ENCODE assay signal across 8 cellular contexts in the genomic region with DNA sequence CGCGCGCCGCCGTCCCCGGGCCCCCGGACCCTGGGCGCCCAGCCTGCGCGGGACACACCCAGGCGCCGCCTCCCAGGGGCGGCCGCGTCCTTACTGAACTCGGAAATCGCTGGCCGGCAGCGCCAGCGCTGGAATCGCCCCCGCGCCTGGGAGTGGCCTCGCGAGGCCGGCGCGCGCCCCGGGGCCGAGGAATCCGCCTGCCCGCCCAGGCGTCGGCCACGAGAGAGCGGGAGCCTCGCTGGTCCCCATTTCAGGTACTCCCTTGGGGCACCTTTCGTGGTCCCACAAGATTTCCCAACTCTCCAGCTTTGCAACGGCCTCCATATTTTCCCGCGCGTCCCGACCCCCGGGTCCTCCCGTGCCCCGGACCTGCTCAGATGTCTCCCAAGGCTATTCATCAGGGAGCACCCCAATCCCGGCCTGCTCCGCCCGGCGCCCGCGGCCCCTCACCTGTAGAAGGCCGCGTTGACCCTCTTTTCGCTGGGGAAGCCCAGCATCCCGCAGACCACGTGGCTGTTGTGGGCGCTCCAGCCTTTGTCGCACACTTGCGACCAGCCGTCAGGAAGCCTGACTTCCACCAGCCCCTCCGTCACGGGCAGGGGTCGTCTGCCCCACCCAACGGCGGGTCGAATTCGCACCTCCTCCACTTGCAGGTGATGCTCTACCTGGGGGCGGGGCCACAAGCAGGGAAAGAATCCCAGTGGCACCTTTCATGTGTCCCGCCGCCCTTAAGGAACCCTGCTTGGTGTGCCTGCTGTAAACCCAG. TPM values are rescaled to one million over a fixed set of nuclear protein-coding genes. Genes with fewer than 3 reads are reported as not detected.
DNase-seq lines count a peak whose midpoint lies in the region; ATAC-seq, FAIRE-seq and TF ChIP-seq lines count a peak whose summit lies in the region.

No MANE protein-coding gene starts in this region.

- TF ChIP-seq CTCF in Caco-2 (IDR thresholded peaks at IDR 0.05; ENCODE audit: insufficient read depth in 1 of 2, low read depth in 1 of 2, low read length in 1 of 2, severe bottlenecking in 1 of 2, unreplicated experiment in 1 of 2): no peak
- no peak for TF ChIP-seq CTCF in GM12878 (IDR thresholded peaks at IDR 0.05 in 2 of 3, conservative IDR thresholded peaks at IDR 0.05 in 1 of 3; ENCODE audit: control insufficient read depth in 2 of 3, extremely low read depth in 1 of 3, insufficient read depth in 1 of 3, low read depth in 3 of 3, low read length in 3 of 3)
- no peak for TF ChIP-seq CTCF in spleen (IDR thresholded peaks at IDR 0.05 in 8 of 11, conservative IDR thresholded peaks at IDR 0.05 in 3 of 11)

- POLR2A ChIA-PET in Caco-2 (lab: Charles Lee) (interaction anchor here (1.0 kb wide), 1 partner anchor 10 kb away, joined by 3 read pairs; no protein-coding TSS in a partner anchor), GM12878 (lab: Charles Lee) (interaction anchor here (1.3 to 17.8 kb wide), 4 partner anchors 17 to 27 kb away, joined by 3 to 441 read pairs (median 16); a partner anchor contains a TSS)

- H3K4me2 ChIP-seq in GM12878 (ENCODE audit: control insufficient read depth, insufficient read depth): peak overlapping the region; percentile 95

- H2AFZ ChIP-seq in GM12878 (ENCODE audit: control insufficient read depth, low read depth, low read length): peak overlapping the region; percentile 71

- H3K27ac ChIP-seq in GM12878 (ENCODE audit: control insufficient read depth, insufficient read depth): peak overlapping the region; percentile 67
- H3K27ac ChIP-seq in spleen: peak overlapping the region in 7 of 8 donors; percentile 28 to 79 (median 60)

- H3K4me3 Mint-ChIP-seq in Caco-2 (ENCODE audit: unreplicated experiment): peak overlapping the region; percentile 87

- peak overlapping the region; percentile 82 for H3K9ac ChIP-seq in GM12878 (ENCODE audit: control insufficient read depth, insufficient read depth, low read length)

- no peaks in the 10 kb centered on the region for H3K27me3 Mint-ChIP-seq in Caco-2 (ENCODE audit: insufficient read depth, unreplicated experiment)

- BruUV-seq in Caco-2 (replicated peaks; lab: Mats Ljungman, UMichigan): TSS peak; percentile 59
- TSS peak; percentile 67 for BruUV-seq in GM12878 (replicated peaks; lab: Mats Ljungman, UMichigan)

- CTCF ChIA-PET in Caco-2 (lab: Charles Lee): no interaction called here
- CTCF ChIA-PET in GM12878 (lab: Yijun Ruan, JAX): interaction anchor here (0.7 to 14.3 kb wide), 4 partner anchors 10 to 66 kb away, joined by 3 to 115 read pairs (median 52); a partner anchor contains a TSS

- H4K20me1 ChIP-seq in GM12878 (ENCODE audit: control insufficient read depth, insufficient read depth): no peaks in the 10 kb centered on the region

- no peaks in the 10 kb centered on the region for H3K27me3 ChIP-seq in Caco-2 (replicated peaks; ENCODE audit: control insufficient read depth, insufficient read depth, low read length)
- no peaks in the 10 kb centered on the region for H3K27me3 ChIP-seq in GM12878 (replicated peaks in 1 of 2; ENCODE audit: control insufficient read depth in 2 of 2, insufficient read depth in 2 of 2, low read length in 1 of 2)
- peaks cover 0 to 29% (median 12%) of the 10 kb centered on the region in 7 donors for H3K27me3 ChIP-seq in spleen (replicated peaks in 1 of 7)

- no peak for TF ChIP-seq EP300 in GM12878 (IDR thresholded peaks at IDR 0.05; ENCODE audit: borderline replicate concordance in 1 of 2, control insufficient read depth in 1 of 2, low read depth in 2 of 2, low read length in 2 of 2)

- SMC1A ChIA-PET in GM12878 (lab: Charles Lee; ENCODE audit: uncharacterized antibody, unreplicated experiment): interaction anchor here (1.8 to 6.8 kb wide), 6 partner anchors 11 to 37 kb away, joined by 8 to 106 read pairs (median 46); a partner anchor contains a TSS

- WGBS in GM12878 (ENCODE audit: insufficient coverage, insufficient replicate concordance, low lambda C conversion rate, missing lambda C conversion rate): under 1% methylated on average over 72 of the region's 72 CpGs
- WGBS in spleen, 5 donors: 0 to 2% (median 1%) methylated on average over 41 to 72 of the region's 72 CpGs

- RAD21 ChIA-PET in GM12878 (lab: Charles Lee; ENCODE audit: unreplicated experiment): interaction anchor here (2.3 to 8.6 kb wide), 6 partner anchors 19 to 91 kb away, joined by 6 to 96 read pairs (median 38); a partner anchor contains a TSS

- peak; percentile 59 for TF ChIP-seq POLR2A in GM12878 (IDR thresholded peaks at IDR 0.05; ENCODE audit: low read depth, low read length)
- TF ChIP-seq POLR2A in spleen (IDR thresholded peaks at IDR 0.05): no peak

- TF ChIP-seq RAD21 in GM12878 (IDR thresholded peaks at IDR 0.05; ENCODE audit: insufficient read depth, low read depth, low read length): no peak

- peaks cover 13% of the 10 kb centered on the region for H3K4me1 Mint-ChIP-seq in Caco-2 (ENCODE audit: low read depth, unreplicated experiment)

- peak overlapping the region; percentile 94 for H3K27ac Mint-ChIP-seq in Caco-2 (ENCODE audit: unreplicated experiment)

- H3K79me2 ChIP-seq in GM12878 (ENCODE audit: control insufficient read depth, insufficient read depth, low read length): peaks cover 68% of the 10 kb centered on the region

- peaks cover 8% of the 10 kb centered on the region for H3K36me3 Mint-ChIP-seq in Caco-2 (ENCODE audit: insufficient read depth, unreplicated experiment)

- H3K4me3 ChIP-seq in Caco-2 (ENCODE audit: low read depth, low read length) (peak overlapping the region; percentile 74), GM12878 (peak overlapping the region; percentile 95), spleen (peak overlapping the region; percentile 35 to 76 (median 53))

- in situ Hi-C loops in GM12878 (cut with MboI): no loop called here

- H3K4me1 ChIP-seq in Caco-2: peaks cover 22% of the 10 kb centered on the region
- H3K4me1 ChIP-seq in GM12878 (ENCODE audit: control insufficient read depth, insufficient read depth, low read length): peaks cover 33% of the 10 kb centered on the region
- peaks cover 7 to 51% (median 35%) of the 10 kb centered on the region in 6 donors for H3K4me1 ChIP-seq in spleen

- ATAC-seq in GM19463 (IDR thresholded peaks at IDR 0.05; ENCODE audit: unreplicated experiment): peak; percentile 46
- peak; percentile 57 for ATAC-seq in GM12878
- ATAC-seq in HG03196 (IDR thresholded peaks at IDR 0.05; ENCODE audit: unreplicated experiment): no peak
- ATAC-seq in HG03039 (IDR thresholded peaks at IDR 0.05; ENCODE audit: unreplicated experiment): no peak

- H3K9me3 ChIP-seq in Caco-2 (no peaks in the 10 kb centered on the region), GM12878 (replicated peaks; ENCODE audit: control insufficient read depth, insufficient read depth, low read length) (no peaks in the 10 kb centered on the region), spleen (no peaks in the 10 kb centered on the region)

- H3K36me3 ChIP-seq in Caco-2 (ENCODE audit: control insufficient read depth, insufficient read depth, low read length): no peaks in the 10 kb centered on the region
- no peaks in the 10 kb centered on the region; a peak in 1 of 4 replicates for H3K36me3 ChIP-seq in GM12878 (ENCODE audit: control insufficient read depth in 2 of 2, insufficient read depth in 2 of 2, low read length in 1 of 2)
- no peaks in the 10 kb centered on the region for H3K36me3 ChIP-seq in spleen

- H3K9me3 Mint-ChIP-seq in Caco-2 (ENCODE audit: unreplicated experiment): no peaks in the 10 kb centered on the region

- FAIRE-seq in GM12878 (lab: Jason Lieb, UNC): no peak

- intact Hi-C loops in Caco-2 (cut with micrococcal nuclease; ENCODE audit: unreplicated experiment): loop anchor here (1.0 to 2.0 kb wide), 4 partner anchors 20 to 66 kb away; a partner anchor contains a TSS
- intact Hi-C loops in GM12878 (cut with micrococcal nuclease; ENCODE audit: unreplicated experiment): no loop called here
- intact Hi-C loops in spleen (cut with DNase I; ENCODE audit: low total_unique reads): no loop called here

- DNase-seq in Caco-2 (peak; percentile 88 to 90), NCI-H526 treated with DMSO at 0.1 percent for 48 hours (lab: John Stamatoyannopoulos, UW) (peak; percentile 30), GM12878 (ENCODE audit: low read depth, low spot score) (no peak), iPS-NIHi7 (ENCODE audit: extremely low spot score) (peak; percentile 78), spleen (peak; percentile 84)

RNA-seq across cellular contexts. Expression of a gene that starts 4.6 kb away (rescaled TPM):
- total RNA-seq in Caco-2 (2022) (13.8 and 15.9 TPM in 2 replicates), GM12878 (2014; rRNA removed) (19.4 and 22.2 TPM in 2 replicates), GM12878 (2014; rRNA removed; fragmentation: Illumina TruSeq; extraction: Trizol) (11.9 TPM in 2 replicates), GM12878 (2021) (25.1 and 29.0 TPM in 2 replicates), spleen (10 to 100 TPM; 11.6 to 27.4 (median 18.0) TPM)
- 28.1 and 32.7 TPM in 2 replicates for total RNA-seq in GM12878 (2013; cell fraction: nucleolus; rRNA removed)
- 6.5 TPM for polyA plus RNA-seq in GM12878 (2011; ENCODE audit: low read depth)
- polyA plus RNA-seq in GM12878 (2011; rRNA removed) (37.6 and 40.9 TPM in 2 replicates), GM12878 (2014; fragmentation: Illumina TruSeq; extraction: Trizol) (16.2 and 16.6 TPM in 2 replicates), GM12878 (2014; fragmentation: Nextera tagmentation; extraction: Ambion mirVana) (1 to 10 TPM; 6.2 to 6.7 TPM), GM12878 (2014; rRNA removed) (32.8 and 33.3 TPM in 2 replicates), GM12878 (2016; fragmentation: Nextera tagmentation; extraction: Ambion mirVana) (10 to 100 TPM; 27.3 to 31.2 TPM), spleen (1 to 10 TPM; 1.8 to 4.6 (median 3.6) TPM)
- 50.1 and 55.1 TPM in 2 replicates for polyA plus RNA-seq in GM12878 (2011; cell fraction: cytosol; rRNA removed)
- polyA plus RNA-seq in GM12878 (2011; cell fraction: nucleus; rRNA removed): 99.3 and 126 TPM in 2 replicates
- polyA plus RNA-seq in GM12878 (2012): 13.4 and 15.8 TPM in 2 replicates
- polyA minus RNA-seq in GM12878 (2011; rRNA and poly(A)+ RNA removed): 35.9 and 53.6 TPM in 2 replicates
- polyA minus RNA-seq in GM12878 (2011; cell fraction: cytosol; rRNA and poly(A)+ RNA removed): 12.8 and 14.6 TPM in 2 replicates
- polyA minus RNA-seq in GM12878 (2011; cell fraction: nucleus; rRNA and poly(A)+ RNA removed): 21.5 and 28.7 TPM in 2 replicates

RNA-seq across cellular contexts. Expression of a gene that starts 5.4 kb away (rescaled TPM):
- total RNA-seq in Caco-2 (2022) (5.1 and 5.5 TPM in 2 replicates), GM12878 (2014; rRNA removed) (90.7 and 104 TPM in 2 replicates), GM12878 (2014; rRNA removed; fragmentation: Illumina TruSeq; extraction: Trizol) (28.3 and 31.0 TPM in 2 replicates), GM12878 (2021) (82.2 and 91.5 TPM in 2 replicates), spleen (10 to 100 TPM; 36.2 to 59.1 (median 39.7) TPM)
- total RNA-seq in GM12878 (2013; cell fraction: nucleolus; rRNA removed): 32.8 and 37.1 TPM in 2 replicates
- polyA plus RNA-seq in GM12878 (2011; ENCODE audit: low read depth): 17.7 TPM
- polyA plus RNA-seq in GM12878 (2011; rRNA removed) (17.6 and 30.8 TPM in 2 replicates), GM12878 (2014; fragmentation: Illumina TruSeq; extraction: Trizol) (13.3 and 40.3 TPM in 2 replicates), GM12878 (2014; fragmentation: Nextera tagmentation; extraction: Ambion mirVana) (1 to 10 TPM; 1.4 to 6.3 TPM), GM12878 (2014; rRNA removed) (79.1 and 99.6 TPM in 2 replicates), GM12878 (2016; fragmentation: Nextera tagmentation; extraction: Ambion mirVana) (10 to 100 TPM; 81.6 to 89.4 TPM), spleen (10 to 100 TPM; 19.9 to 41.7 (median 21.0) TPM)
- 38.2 and 54.7 TPM in 2 replicates for polyA plus RNA-seq in GM12878 (2011; cell fraction: cytosol; rRNA removed)
- 79.5 and 102 TPM in 2 replicates for polyA plus RNA-seq in GM12878 (2011; cell fraction: nucleus; rRNA removed)
- 45.5 and 50.5 TPM in 2 replicates for polyA plus RNA-seq in GM12878 (2012)
- 19.7 and 49.8 TPM in 2 replicates for polyA minus RNA-seq in GM12878 (2011; rRNA and poly(A)+ RNA removed)
- polyA minus RNA-seq in GM12878 (2011; cell fraction: cytosol; rRNA and poly(A)+ RNA removed): 18.7 and 22.8 TPM in 2 replicates
- 38.7 and 57.0 TPM in 2 replicates for polyA minus RNA-seq in GM12878 (2011; cell fraction: nucleus; rRNA and poly(A)+ RNA removed)

RNA-seq across cellular contexts. Expression of a gene that starts 19.4 kb away (rescaled TPM):
- total RNA-seq in Caco-2 (2022) (27.0 and 27.3 TPM in 2 replicates), GM12878 (2014; rRNA removed) (73.9 and 77.4 TPM in 2 replicates), GM12878 (2014; rRNA removed; fragmentation: Illumina TruSeq; extraction: Trizol) (48.7 and 51.8 TPM in 2 replicates), GM12878 (2021) (62.2 and 64.5 TPM in 2 replicates), spleen (10 to 100 TPM; 34.2 to 58.7 (median 38.7) TPM)
- total RNA-seq in GM12878 (2013; cell fraction: nucleolus; rRNA removed): 41.0 and 54.6 TPM in 2 replicates
- 24.0 TPM for polyA plus RNA-seq in GM12878 (2011; ENCODE audit: low read depth)
- polyA plus RNA-seq in GM12878 (2011; rRNA removed) (34.3 and 46.9 TPM in 2 replicates), GM12878 (2014; fragmentation: Illumina TruSeq; extraction: Trizol) (39.7 and 45.1 TPM in 2 replicates), GM12878 (2014; fragmentation: Nextera tagmentation; extraction: Ambion mirVana) (10 to 100 TPM; 42.3 to 46.4 TPM), GM12878 (2014; rRNA removed) (68.3 and 70.5 TPM in 2 replicates), GM12878 (2016; fragmentation: Nextera tagmentation; extraction: Ambion mirVana) (10 to 100 TPM; 60.6 to 61.4 TPM), spleen (10 to 100 TPM; 46.0 to 48.7 (median 48.0) TPM)
- polyA plus RNA-seq in GM12878 (2011; cell fraction: cytosol; rRNA removed): 68.5 and 72.9 TPM in 2 replicates
- polyA plus RNA-seq in GM12878 (2011; cell fraction: nucleus; rRNA removed): 110 and 113 TPM in 2 replicates
- 41.1 and 51.2 TPM in 2 replicates for polyA plus RNA-seq in GM12878 (2012)
- polyA minus RNA-seq in GM12878 (2011; rRNA and poly(A)+ RNA removed): 47.2 and 71.4 TPM in 2 replicates
- polyA minus RNA-seq in GM12878 (2011; cell fraction: cytosol; rRNA and poly(A)+ RNA removed): 13.1 and 14.5 TPM in 2 replicates
- 44.7 and 56.4 TPM in 2 replicates for polyA minus RNA-seq in GM12878 (2011; cell fraction: nucleus; rRNA and poly(A)+ RNA removed)

RNA-seq across cellular contexts. Expression of a gene that starts 19.6 kb away (rescaled TPM):
- 154 and 156 TPM in 2 replicates for total RNA-seq in Caco-2 (2022)
- 142 and 147 TPM in 2 replicates for total RNA-seq in GM12878 (2013; cell fraction: nucleolus; rRNA removed)
- total RNA-seq in GM12878 (2014; rRNA removed): 151 and 152 TPM in 2 replicates
- total RNA-seq in GM12878 (2014; rRNA removed; fragmentation: Illumina TruSeq; extraction: Trizol): 104 and 107 TPM in 2 replicates
- 127 and 128 TPM in 2 replicates for total RNA-seq in GM12878 (2021)
- polyA plus RNA-seq in GM12878 (2011; ENCODE audit: low read depth): 55.2 TPM
- polyA plus RNA-seq in GM12878 (2011; rRNA removed): 71.4 and 106 TPM in 2 replicates
- 160 and 189 TPM in 2 replicates for polyA plus RNA-seq in GM12878 (2011; cell fraction: cytosol; rRNA removed)
- polyA plus RNA-seq in GM12878 (2011; cell fraction: nucleus; rRNA removed): 745 and 873 TPM in 2 replicates
- polyA plus RNA-seq in GM12878 (2012): 109 and 110 TPM in 2 replicates
- polyA plus RNA-seq in GM12878 (2014; fragmentation: Illumina TruSeq; extraction: Trizol): 137 and 147 TPM in 2 replicates
- polyA plus RNA-seq in GM12878 (2014; fragmentation: Nextera tagmentation; extraction: Ambion mirVana): 10 to 100 TPM; 39.1 to 56.5 TPM
- 212 and 215 TPM in 2 replicates for polyA plus RNA-seq in GM12878 (2014; rRNA removed)
- polyA plus RNA-seq in GM12878 (2016; fragmentation: Nextera tagmentation; extraction: Ambion mirVana): 100 to 1,000 TPM; 187 to 204 TPM
- 80.1 and 134 TPM in 2 replicates for polyA minus RNA-seq in GM12878 (2011; rRNA and poly(A)+ RNA removed)
- polyA minus RNA-seq in GM12878 (2011; cell fraction: cytosol; rRNA and poly(A)+ RNA removed): 40.2 and 55.4 TPM in 2 replicates
- polyA minus RNA-seq in GM12878 (2011; cell fraction: nucleus; rRNA and poly(A)+ RNA removed): 167 and 238 TPM in 2 replicates
- 100 to 1,000 TPM; 107 to 182 (median 125) TPM for total RNA-seq in spleen
- 100 to 1,000 TPM; 140 to 226 (median 223) TPM for polyA plus RNA-seq in spleen

RNA-seq across cellular contexts. Expression of a gene that starts 23.1 kb away (rescaled TPM):
- total RNA-seq in Caco-2 (2022) (0.50 and 1.4 TPM in 2 replicates), GM12878 (2014; rRNA removed) (0.34 and 1.2 TPM in 2 replicates), GM12878 (2014; rRNA removed; fragmentation: Illumina TruSeq; extraction: Trizol) (0.67 and 0.78 TPM in 2 replicates), GM12878 (2021) (0.85 and 0.98 TPM in 2 replicates), spleen (under 1 TPM in 5 of 7 donors, not detected in 2; 0.24 to 0.52 (median 0.43) TPM)
- total RNA-seq in GM12878 (2013; cell fraction: nucleolus; rRNA removed): 1.8 and 2.2 TPM in 2 replicates
- polyA plus RNA-seq in GM12878 (2011; ENCODE audit: low read depth): 1.1 TPM
- polyA plus RNA-seq in GM12878 (2011; rRNA removed) (0.46 and 0.87 TPM in 2 replicates), GM12878 (2014; fragmentation: Illumina TruSeq; extraction: Trizol) (0.96 and 1.7 TPM in 2 replicates), GM12878 (2014; fragmentation: Nextera tagmentation; extraction: Ambion mirVana) (under 1 TPM; 0.63 to 0.73 TPM), GM12878 (2014; rRNA removed) (1.5 and 1.6 TPM in 2 replicates), GM12878 (2016; fragmentation: Nextera tagmentation; extraction: Ambion mirVana) (1 to 10 TPM; 1.1 to 2.1 TPM), spleen (under 1 TPM; 0.09 to 0.22 (median 0.11) TPM)
- 0.60 and 0.79 TPM in 2 replicates for polyA plus RNA-seq in GM12878 (2011; cell fraction: cytosol; rRNA removed)
- 7.3 and 10.0 TPM in 2 replicates for polyA plus RNA-seq in GM12878 (2011; cell fraction: nucleus; rRNA removed)
- polyA plus RNA-seq in GM12878 (2012): 1.2 TPM in 2 replicates
- 0.46 and 1.0 TPM in 2 replicates for polyA minus RNA-seq in GM12878 (2011; rRNA and poly(A)+ RNA removed)
- polyA minus RNA-seq in GM12878 (2011; cell fraction: cytosol; rRNA and poly(A)+ RNA removed): not detected in 2 replicates
- polyA minus RNA-seq in GM12878 (2011; cell fraction: nucleus; rRNA and poly(A)+ RNA removed): 1.9 and 2.1 TPM in 2 replicates

Comparison
In these comparisons a context has a peak if more than half of its experiments do, and no peak if none do; other contexts are left out.
1. ATAC-seq: peak in GM19463 (single experiment) and GM12878 (single experiment); none in HG03196 (single experiment) and HG03039 (single experiment).
2. Peak in every context shown above with its lines, with median percentiles within 50 percentile points of each other: H3K4me3 ChIP-seq.